Comparison of ENCODE assay signal across 1 cellular context in the genomic region with DNA sequence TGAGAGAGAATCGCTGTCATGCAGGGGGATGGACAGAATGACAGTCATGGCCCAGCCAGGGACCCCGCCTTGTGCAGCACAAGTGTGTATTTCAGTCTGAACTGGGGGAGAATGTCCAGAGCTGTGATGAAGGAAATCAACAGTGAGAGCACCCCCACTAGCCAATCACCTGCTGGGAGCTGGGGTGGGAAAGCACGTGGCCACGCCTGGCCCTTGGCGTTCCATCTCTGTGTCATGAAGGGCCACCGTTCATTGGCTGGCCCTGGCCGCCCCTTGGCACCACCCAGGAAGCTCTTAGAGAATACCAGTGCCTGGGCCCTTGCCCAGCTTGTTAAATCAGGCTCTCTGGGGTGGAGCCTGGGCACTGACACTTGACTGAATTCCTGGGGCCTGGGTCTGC.
TF ChIP-seq lines count a peak whose summit lies in the region.

No MANE protein-coding gene starts in this region.

TF ChIP-seq in HepG2, 621 proteins besides CTCF, POLR2A, EP300 and RAD21:
- TF ChIP-seq TARDBP (CRISPR knock-in tag; IDR thresholded peaks at IDR 0.05) (no peak), USF2 (IDR thresholded peaks at IDR 0.05; ENCODE audit: low read depth, low read length) (no peak), USF2 (CRISPR knock-in tag; IDR thresholded peaks at IDR 0.05; ENCODE audit: borderline replicate concordance) (no peak), SNRNP70 (IDR thresholded peaks at IDR 0.05; ENCODE audit: low read depth, low read length) (no peak), TCF7L2 (IDR thresholded peaks at IDR 0.05; ENCODE audit: low read depth, low read length) (no peak), ZNF674 (CRISPR knock-in tag; IDR thresholded peaks at IDR 0.05; ENCODE audit: low read depth) (no peak), PCBP2 (optimal IDR thresholded peaks at IDR 0.05; ENCODE audit: low read depth, low read length, poor library complexity, severe bottlenecking) (no peak), ZNF329 (CRISPR knock-in tag; IDR thresholded peaks at IDR 0.05; ENCODE audit: low read depth) (no peak), ZMYM4 (CRISPR knock-in tag; IDR thresholded peaks at IDR 0.05) (no peak), GMEB1 (CRISPR knock-in tag; IDR thresholded peaks at IDR 0.05; ENCODE audit: borderline replicate concordance) (no peak), NCOA1 (CRISPR knock-in tag; IDR thresholded peaks at IDR 0.05) (no peak), PAX8 (CRISPR knock-in tag; IDR thresholded peaks at IDR 0.05; ENCODE audit: borderline replicate concordance) (no peak), ZNF251 (CRISPR knock-in tag; IDR thresholded peaks at IDR 0.05) (no peak), ZNF205 (CRISPR knock-in tag; IDR thresholded peaks at IDR 0.05) (no peak), ZNF121 (CRISPR knock-in tag; IDR thresholded peaks at IDR 0.05) (no peak), YEATS2 (CRISPR knock-in tag; IDR thresholded peaks at IDR 0.05; ENCODE audit: borderline replicate concordance) (no peak), ZNF777 (CRISPR knock-in tag; IDR thresholded peaks at IDR 0.05) (no peak)
- TF ChIP-seq, protein P1, sequence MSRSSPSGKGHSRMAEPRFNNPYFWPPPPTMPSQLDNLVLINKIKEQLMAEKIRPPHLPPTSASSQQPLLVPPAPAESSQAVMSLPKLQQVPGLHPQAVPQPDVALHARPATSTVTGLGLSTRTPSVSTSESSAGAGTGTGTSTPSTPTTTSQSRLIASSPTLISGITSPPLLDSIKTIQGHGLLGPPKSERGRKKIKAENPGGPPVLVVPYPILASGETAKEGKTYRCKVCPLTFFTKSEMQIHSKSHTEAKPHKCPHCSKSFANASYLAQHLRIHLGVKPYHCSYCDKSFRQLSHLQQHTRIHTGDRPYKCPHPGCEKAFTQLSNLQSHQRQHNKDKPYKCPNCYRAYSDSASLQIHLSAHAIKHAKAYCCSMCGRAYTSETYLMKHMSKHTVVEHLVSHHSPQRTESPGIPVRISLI (CRISPR knock-in tag; IDR thresholded peaks at IDR 0.05; ENCODE audit: borderline replicate concordance), result no peak
- TF ChIP-seq, protein P2, sequence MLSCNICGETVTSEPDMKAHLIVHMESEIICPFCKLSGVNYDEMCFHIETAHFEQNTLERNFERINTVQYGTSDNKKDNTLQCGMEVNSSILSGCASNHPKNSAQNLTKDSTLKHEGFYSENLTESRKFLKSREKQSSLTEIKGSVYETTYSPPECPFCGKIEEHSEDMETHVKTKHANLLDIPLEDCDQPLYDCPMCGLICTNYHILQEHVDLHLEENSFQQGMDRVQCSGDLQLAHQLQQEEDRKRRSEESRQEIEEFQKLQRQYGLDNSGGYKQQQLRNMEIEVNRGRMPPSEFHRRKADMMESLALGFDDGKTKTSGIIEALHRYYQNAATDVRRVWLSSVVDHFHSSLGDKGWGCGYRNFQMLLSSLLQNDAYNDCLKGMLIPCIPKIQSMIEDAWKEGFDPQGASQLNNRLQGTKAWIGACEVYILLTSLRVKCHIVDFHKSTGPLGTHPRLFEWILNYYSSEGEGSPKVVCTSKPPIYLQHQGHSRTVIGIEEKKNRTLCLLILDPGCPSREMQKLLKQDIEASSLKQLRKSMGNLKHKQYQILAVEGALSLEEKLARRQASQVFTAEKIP (CRISPR knock-in tag; IDR thresholded peaks at IDR 0.05; ENCODE audit: borderline replicate concordance), result no peak
